1 cellular context compared by ENCODE assay signal in genomic region chr5:150447188-150447587, GRCh38.
TF ChIP-seq lines count a peak whose summit lies in the region.

No MANE protein-coding gene starts in this region.

TF ChIP-seq in H1, 55 proteins besides CTCF, POLR2A, EP300 and RAD21:
- TF ChIP-seq SUZ12 (IDR thresholded peaks at IDR 0.05; ENCODE audit: low read length) (no peak), SP4 (IDR thresholded peaks at IDR 0.05; ENCODE audit: low read length) (no peak), CHD2 (IDR thresholded peaks at IDR 0.05; ENCODE audit: low read length) (no peak), HDAC6 (IDR thresholded peaks at IDR 0.05; ENCODE audit: low read depth, low read length) (no peak)
